In genomic region chr11:131672191-131672590, GRCh38 we compare ENCODE assay signal across 1 cellular context.
TF ChIP-seq lines count a peak whose summit lies in the region.

No MANE protein-coding gene starts in this region.

TF ChIP-seq in GM23338, 12 proteins besides CTCF, POLR2A, EP300 and RAD21 (continued from another document):
- TF ChIP-seq ZNF462 (CRISPR knock-in tag; IDR thresholded peaks at IDR 0.05) (no peak), ZNF331 (CRISPR knock-in tag; IDR thresholded peaks at IDR 0.05; ENCODE audit: low read depth) (no peak), NANOG (IDR thresholded peaks at IDR 0.05; ENCODE audit: borderline replicate concordance) (no peak), EZH2phosphoT487 (IDR thresholded peaks at IDR 0.05; ENCODE audit: unreplicated experiment) (no peak)
